8 cellular contexts compared by ENCODE assay signal in genomic region chr19:44212865-44213346, GRCh38. TPM values are rescaled to one million over a fixed set of nuclear protein-coding genes. Genes with fewer than 3 reads are reported as not detected.
DNase-seq lines count a peak whose midpoint lies in the region; ATAC-seq and TF ChIP-seq lines count a peak whose summit lies in the region.

No MANE protein-coding gene starts in this region.

- peaks cover 12 to 21% of the 10 kb centered on the region in 2 donors for H3K9me3 Mint-ChIP-seq in stimulated activated naive CD8-positive, alpha-beta T cell treated with anti-CD3 and anti-CD28 coated beads, Interleukin-15, amount 100 ng/mL, for 72 hours

- peak overlapping the region; percentile 89 to 92 for H3K27ac ChIP-seq in breast epithelium

- no peak for TF ChIP-seq POLR2A in breast epithelium (IDR thresholded peaks at IDR 0.05)

- H3K27me3 Mint-ChIP-seq in stimulated activated naive CD8-positive, alpha-beta T cell treated with anti-CD3 and anti-CD28 coated beads, Interleukin-15, amount 100 ng/mL, for 72 hours = no peaks in the 10 kb centered on the region

- H3K4me1 ChIP-seq in BE2C = no peaks in the 10 kb centered on the region
- no peaks in the 10 kb centered on the region for H3K4me1 ChIP-seq in breast epithelium

- intact Hi-C loops in breast epithelium (cut with DNase I; ENCODE audit: low total_unique reads) = no loop called here

- H3K9me3 ChIP-seq in BE2C (no peaks in the 10 kb centered on the region), breast epithelium (peaks cover 13 to 19% of the 10 kb centered on the region in 2 donors)

- H3K27me3 ChIP-seq in BE2C (no peaks in the 10 kb centered on the region), breast epithelium (no peaks in the 10 kb centered on the region)

- TF ChIP-seq CTCF in BE2C (IDR thresholded peaks at IDR 0.05; ENCODE audit: low read depth, low read length) (no peak), breast epithelium (IDR thresholded peaks at IDR 0.05) (no peak)

- no peak for DNase-seq in BE2C
- peak; percentile 41 for DNase-seq in NCI-H226
- DNase-seq in breast epithelium (ENCODE audit: low spot score in 2 of 2) = no peak
- peak; percentile 21 for DNase-seq in kidney glomerular epithelial cell (lab: John Stamatoyannopoulos, UW)
- no peak for DNase-seq in stimulated activated naive CD8-positive, alpha-beta T cell treated with anti-CD3 and anti-CD28 coated beads, Interleukin-15, amount 100 ng/mL, for 72 hours
- DNase-seq in activated CD8-positive, alpha-beta memory T cell treated with anti-CD3 and anti-CD28 coated beads, Interleukin-2, amount 50 U/mL, for 4 hours = no peak
- no peak for DNase-seq in NCI-H1092 treated with DMSO at 0.1 percent for 48 hours (lab: John Stamatoyannopoulos, UW)

- H3K4me3 ChIP-seq in BE2C (ENCODE audit: low read depth, low read length) (peak overlapping the region; percentile 99), breast epithelium (peak overlapping the region; percentile 78 to 80 (median 78))

- peaks cover 17% of the 10 kb centered on the region for H3K4me1 Mint-ChIP-seq in stimulated activated naive CD8-positive, alpha-beta T cell treated with anti-CD3 and anti-CD28 coated beads, Interleukin-15, amount 100 ng/mL, for 72 hours

- H3K36me3 ChIP-seq in BE2C (peaks cover 8% of the 10 kb centered on the region), breast epithelium (peaks cover under 1% of the 10 kb centered on the region)

- peak; percentile 16 for ATAC-seq in GM21447 (IDR thresholded peaks at IDR 0.05; ENCODE audit: unreplicated experiment)
- ATAC-seq in stimulated activated naive CD8-positive, alpha-beta T cell treated with anti-CD3 and anti-CD28 coated beads, Interleukin-15, amount 100 ng/mL, for 72 hours = no peak

- peak overlapping the region; percentile 92 to 98 for H3K4me3 Mint-ChIP-seq in stimulated activated naive CD8-positive, alpha-beta T cell treated with anti-CD3 and anti-CD28 coated beads, Interleukin-15, amount 100 ng/mL, for 72 hours

- H3K27ac Mint-ChIP-seq in stimulated activated naive CD8-positive, alpha-beta T cell treated with anti-CD3 and anti-CD28 coated beads, Interleukin-15, amount 100 ng/mL, for 72 hours = peak overlapping the region; percentile 93 to 97

RNA-seq across cellular contexts. Expression of gene ZNF227, which starts 0.6 kb away (rescaled TPM):
- 19.9 TPM for polyA plus RNA-seq in BE2C (2012; ENCODE audit: insufficient read depth, insufficient read length, low read depth)
- total RNA-seq in breast epithelium = 10 to 100 TPM in 2 of 3 donors, 1 to 10 TPM in 1; 8.2 to 33.2 (median 18.7) TPM

RNA-seq across cellular contexts. Expression of gene ZNF233, which starts 46.8 kb away (rescaled TPM):
- polyA plus RNA-seq in BE2C (2012; ENCODE audit: insufficient read depth, insufficient read length, low read depth) = 2.1 TPM
- 1 to 10 TPM in 2 of 3 donors, under 1 TPM in 1; 0.32 to 2.5 (median 1.3) TPM for total RNA-seq in breast epithelium

RNA-seq across cellular contexts. Expression of gene ZNF226, which starts 48.0 kb away (rescaled TPM):
- polyA plus RNA-seq in BE2C (2012; ENCODE audit: insufficient read depth, insufficient read length, low read depth) = 30.5 TPM
- total RNA-seq in breast epithelium = 10 to 100 TPM; 14.4 to 34.2 (median 18.7) TPM

Comparison
In these comparisons a context has a peak if more than half of its experiments do, and no peak if none do; other contexts are left out.
1. DNase-seq: peak in NCI-H226 (single experiment) and kidney glomerular epithelial cell (single experiment); none in BE2C (single experiment), breast epithelium (0 of 2), stimulated activated naive CD8-positive, alpha-beta T cell treated with anti-CD3 and anti-CD28 coated beads, Interleukin-15, amount 100 ng/mL, for 72 hours (0 of 2), activated CD8-positive, alpha-beta memory T cell treated with anti-CD3 and anti-CD28 coated beads, Interleukin-2, amount 50 U/mL, for 4 hours (single experiment) and NCI-H1092 treated with DMSO at 0.1 percent for 48 hours (single experiment).